16 cellular contexts compared by ENCODE assay signal in genomic region chr3:133675631-133676335, GRCh38. TPM values are rescaled to one million over a fixed set of nuclear protein-coding genes. Genes with fewer than 3 reads are reported as not detected.
DNase-seq lines count a peak whose midpoint lies in the region; ATAC-seq and TF ChIP-seq lines count a peak whose summit lies in the region.
"Had no signal": no experiment of that assay in that cellular context is flagged by ENCODE, and none has a peak within 500 bp of the region (broad histone marks: within the 10 kb centered on the region; RNA-seq: fewer than 3 reads in every experiment).

No MANE protein-coding gene starts in this region.

- H3K4me3 ChIP-seq in GM12865 (ENCODE audit: low read depth, low read length): no peak overlapping the region
- H3K4me3 ChIP-seq: sigmoid colon, SK-N-MC, tibial artery had no signal

- DNase-seq in GM12865 (ENCODE audit: low read depth): peak; percentile 54
- DNase-seq in HuH-7.5 (ENCODE audit: low spot score): peak; percentile 80
- no peak for DNase-seq in left lobe of liver (ENCODE audit: low spot score)
- no peak for DNase-seq in mesenteric fat pad (ENCODE audit: low spot score)
- no peak for DNase-seq in GM03348 (ENCODE audit: low spot score)
- DNase-seq in NCI-H524 (lab: John Stamatoyannopoulos, UW): no peak
- DNase-seq: cerebellar nuclear complex; foreskin fibroblast; GF-D8; occipital lobe; sigmoid colon; stimulated activated CD4-positive, alpha-beta T cell treated with anti-CD3 and anti-CD28 coated beads, Interleukin-4, amount 100 ng/mL, for 1 hour; tibial artery had no signal

- peak; percentile 67 for ATAC-seq in GM21723 (IDR thresholded peaks at IDR 0.05; ENCODE audit: unreplicated experiment)
- peak; percentile 73 for ATAC-seq in left lobe of liver
- no peak for ATAC-seq in GM19467 (IDR thresholded peaks at IDR 0.05; ENCODE audit: unreplicated experiment)

- no peak for TF ChIP-seq CTCF in GM12865 (IDR thresholded peaks at IDR 0.05; ENCODE audit: insufficient read depth, low read depth, low read length, missing control alignments)

RNA-seq across cellular contexts. Expression of gene TOPBP1, which starts 14.0 kb away (rescaled TPM):
- total RNA-seq in left lobe of liver (7.0 TPM), mesenteric fat pad (16.2 TPM)

Comparison
In these comparisons a context has a peak if more than half of its experiments do, and no peak if none do; other contexts are left out.
1. DNase-seq: peak in GM12865 (single experiment) and HuH-7.5 (single experiment); none in left lobe of liver (single experiment), mesenteric fat pad (single experiment), GM03348 (single experiment) and NCI-H524 (0 of 2).